12 cellular contexts compared by ENCODE assay signal in the genomic region with DNA sequence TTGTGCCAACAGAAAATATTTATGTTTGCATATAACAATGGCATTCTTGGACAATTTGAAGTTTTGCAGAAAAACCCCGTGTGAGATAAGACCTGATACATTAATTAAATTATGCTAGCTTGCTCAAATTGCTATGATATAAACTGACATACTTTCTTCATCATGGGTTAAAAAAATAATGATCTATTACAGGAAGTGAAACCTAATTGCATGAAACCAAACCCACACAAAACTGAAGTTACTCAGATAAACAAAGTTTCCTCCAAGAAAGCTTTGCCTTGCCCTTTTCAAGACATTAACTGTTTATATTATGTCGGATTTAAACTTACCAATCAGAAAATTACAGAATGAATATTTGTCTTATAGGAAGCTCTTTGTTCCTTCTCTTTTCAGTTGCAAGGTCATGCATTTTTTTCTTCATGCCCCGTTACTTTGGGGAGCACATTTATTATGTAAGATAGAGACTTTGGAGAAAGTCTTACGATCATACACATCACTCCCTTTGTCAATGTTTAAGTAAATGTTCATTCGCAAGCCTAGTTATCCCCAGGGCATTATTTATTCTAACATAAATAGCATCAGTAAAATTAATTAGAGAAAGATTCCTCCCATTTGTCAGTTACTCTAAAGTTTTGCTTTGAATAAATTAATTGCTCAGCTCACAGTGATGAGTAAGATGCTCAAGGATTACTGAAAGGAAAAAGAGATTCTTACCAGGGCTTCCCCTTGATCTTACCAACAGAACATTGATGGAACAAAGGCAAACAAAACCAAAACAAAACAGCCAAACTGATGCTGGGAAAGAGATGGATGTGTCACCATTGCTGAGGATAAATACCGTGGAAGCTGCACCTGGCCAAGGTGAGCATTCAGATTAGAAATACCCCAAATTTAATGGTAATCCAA. TPM values are rescaled to one million over a fixed set of nuclear protein-coding genes. Genes with fewer than 3 reads are reported as not detected.
DNase-seq lines count a peak whose midpoint lies in the region; ATAC-seq and TF ChIP-seq lines count a peak whose summit lies in the region.
"Had no signal": no experiment of that assay in that cellular context is flagged by ENCODE, and none has a peak within 500 bp of the region (broad histone marks: within the 10 kb centered on the region; RNA-seq: fewer than 3 reads in every experiment).

No MANE protein-coding gene starts in this region.

- H3K9me3 Mint-ChIP-seq in activated CD8-positive, alpha-beta T cell treated with anti-CD3 and anti-CD28 coated beads for 36 hours, result peaks cover 1% of the 10 kb centered on the region
- H3K9me3 Mint-ChIP-seq in activated CD8-positive, alpha-beta T cell treated with anti-CD3 and anti-CD28 coated beads, Interleukin-2, amount 10 ng/mL, durations not matched to agents 7 days and 5 days (ENCODE audit: insufficient read depth), result no peaks in the 10 kb centered on the region
- peaks cover 8% of the 10 kb centered on the region for H3K9me3 Mint-ChIP-seq in stimulated activated memory B cell treated with anti-CD40 and anti-IgM and Interleukin-4, amounts not matched to agents 10 μg/mL and 1 μg/mL and 100 μg/mL, for 72 hours

- no peak overlapping the region for H3K4me3 Mint-ChIP-seq in activated CD8-positive, alpha-beta T cell treated with anti-CD3 and anti-CD28 coated beads for 36 hours
- no peak overlapping the region for H3K4me3 Mint-ChIP-seq in activated CD8-positive, alpha-beta T cell treated with anti-CD3 and anti-CD28 coated beads, Interleukin-2, amount 10 ng/mL, durations not matched to agents 7 days and 5 days
- H3K4me3 Mint-ChIP-seq in stimulated activated memory B cell treated with anti-CD40 and anti-IgM and Interleukin-4, amounts not matched to agents 10 μg/mL and 1 μg/mL and 100 μg/mL, for 72 hours, result peak overlapping the region; percentile 54

- peak overlapping the region; percentile 70 for H3K27ac Mint-ChIP-seq in activated CD8-positive, alpha-beta T cell treated with anti-CD3 and anti-CD28 coated beads for 36 hours
- no peak overlapping the region for H3K27ac Mint-ChIP-seq in activated CD8-positive, alpha-beta T cell treated with anti-CD3 and anti-CD28 coated beads, Interleukin-2, amount 10 ng/mL, durations not matched to agents 7 days and 5 days
- H3K27ac Mint-ChIP-seq in stimulated activated memory B cell treated with anti-CD40 and anti-IgM and Interleukin-4, amounts not matched to agents 10 μg/mL and 1 μg/mL and 100 μg/mL, for 72 hours, result peak overlapping the region; percentile 69
- H3K27ac Mint-ChIP-seq: progenitor cell of endocrine pancreas had no signal

- intact Hi-C loops in activated CD8-positive, alpha-beta T cell treated with anti-CD3 and anti-CD28 coated beads for 36 hours (cut with micrococcal nuclease), result no loop called here
- intact Hi-C loops in posterior vena cava (cut with DNase I), result no loop called here

- no peak for DNase-seq in activated CD8-positive, alpha-beta T cell treated with anti-CD3 and anti-CD28 coated beads for 36 hours
- no peak for DNase-seq in activated CD8-positive, alpha-beta T cell treated with anti-CD3 and anti-CD28 coated beads, Interleukin-2, amount 10 ng/mL, durations not matched to agents 7 days and 5 days
- DNase-seq in stimulated activated CD4-positive, alpha-beta T cell treated with anti-CD3 and anti-CD28 coated beads, Interleukin-2, amount 100 ng/mL, for 24 hours, result no peak
- DNase-seq in posterior vena cava (ENCODE audit: low spot score) (no peak), KBM-7 (no peak)
- DNase-seq: hypothalamus; NCI-H2029 treated with DMSO at 0.1 percent for 48 hours; stimulated activated naive CD4-positive, alpha-beta T cell treated with Interleukin-2 at 50 U/mL for 16 hours had no signal

- peak; percentile 68 for ATAC-seq in activated CD8-positive, alpha-beta T cell treated with anti-CD3 and anti-CD28 coated beads for 36 hours
- ATAC-seq in activated CD8-positive, alpha-beta T cell treated with anti-CD3 and anti-CD28 coated beads, Interleukin-2, amount 10 ng/mL, durations not matched to agents 7 days and 5 days, result no peak
- ATAC-seq in HG02571 (IDR thresholded peaks at IDR 0.05; ENCODE audit: unreplicated experiment) (peak; percentile 76), HG03558 (IDR thresholded peaks at IDR 0.05; ENCODE audit: extremely low read depth, unreplicated experiment) (peak; percentile 73)
- peak; percentile 73 for ATAC-seq in stimulated activated memory B cell treated with anti-CD40 and anti-IgM and Interleukin-4, amounts not matched to agents 10 μg/mL and 1 μg/mL and 100 μg/mL, for 72 hours

- no peak for TF ChIP-seq CTCF in activated CD8-positive, alpha-beta T cell treated with anti-CD3 and anti-CD28 coated beads for 36 hours (IDR thresholded peaks at IDR 0.05)

- in situ Hi-C loops in KBM-7 (cut with MboI; ENCODE audit: low pct_unique_long_range_greater_than_20kb, low sequenced_read_pairs), result no loop called here

- H3K4me1 Mint-ChIP-seq in activated CD8-positive, alpha-beta T cell treated with anti-CD3 and anti-CD28 coated beads for 36 hours (ENCODE audit: low read depth), result peaks cover 13% of the 10 kb centered on the region
- H3K4me1 Mint-ChIP-seq in activated CD8-positive, alpha-beta T cell treated with anti-CD3 and anti-CD28 coated beads, Interleukin-2, amount 10 ng/mL, durations not matched to agents 7 days and 5 days (ENCODE audit: low read depth), result peaks cover 15% of the 10 kb centered on the region
- peaks cover 38% of the 10 kb centered on the region for H3K4me1 Mint-ChIP-seq in stimulated activated memory B cell treated with anti-CD40 and anti-IgM and Interleukin-4, amounts not matched to agents 10 μg/mL and 1 μg/mL and 100 μg/mL, for 72 hours

- H3K27me3 Mint-ChIP-seq in activated CD8-positive, alpha-beta T cell treated with anti-CD3 and anti-CD28 coated beads for 36 hours, result peaks cover 2% of the 10 kb centered on the region
- H3K27me3 Mint-ChIP-seq in activated CD8-positive, alpha-beta T cell treated with anti-CD3 and anti-CD28 coated beads, Interleukin-2, amount 10 ng/mL, durations not matched to agents 7 days and 5 days (ENCODE audit: low read depth), result peaks cover 5% of the 10 kb centered on the region
- no peaks in the 10 kb centered on the region for H3K27me3 Mint-ChIP-seq in stimulated activated memory B cell treated with anti-CD40 and anti-IgM and Interleukin-4, amounts not matched to agents 10 μg/mL and 1 μg/mL and 100 μg/mL, for 72 hours

- H3K36me3 Mint-ChIP-seq in activated CD8-positive, alpha-beta T cell treated with anti-CD3 and anti-CD28 coated beads for 36 hours (ENCODE audit: low read depth), result no peaks in the 10 kb centered on the region
- no peaks in the 10 kb centered on the region for H3K36me3 Mint-ChIP-seq in activated CD8-positive, alpha-beta T cell treated with anti-CD3 and anti-CD28 coated beads, Interleukin-2, amount 10 ng/mL, durations not matched to agents 7 days and 5 days (ENCODE audit: low read depth)
- peaks cover 20% of the 10 kb centered on the region for H3K36me3 Mint-ChIP-seq in stimulated activated memory B cell treated with anti-CD40 and anti-IgM and Interleukin-4, amounts not matched to agents 10 μg/mL and 1 μg/mL and 100 μg/mL, for 72 hours

- POLR2A ChIA-PET in activated CD8-positive, alpha-beta T cell treated with anti-CD3 and anti-CD28 coated beads for 36 hours (lab: Charles Lee), result no interaction called here
- POLR2A ChIA-PET in activated CD8-positive, alpha-beta T cell treated with anti-CD3 and anti-CD28 coated beads, Interleukin-2, amount 10 ng/mL, durations not matched to agents 7 days and 5 days (lab: Charles Lee), result no interaction called here

- CTCF ChIA-PET in activated CD8-positive, alpha-beta T cell treated with anti-CD3 and anti-CD28 coated beads for 36 hours (lab: Charles Lee), result interaction anchor here (1.0 to 1.2 kb wide), 3 partner anchors 13 to 145 kb away, joined by 3 read pairs; no protein-coding TSS in a partner anchor
- CTCF ChIA-PET in activated CD8-positive, alpha-beta T cell treated with anti-CD3 and anti-CD28 coated beads, Interleukin-2, amount 10 ng/mL, durations not matched to agents 7 days and 5 days (lab: Charles Lee), result interaction anchor here (0.9 to 1.1 kb wide), 3 partner anchors 145 to 374 kb away, joined by 3 to 4 read pairs (median 4); no protein-coding TSS in a partner anchor

RNA-seq across cellular contexts. Expression of gene TMEM244, which starts 14.7 kb away (rescaled TPM):
- total RNA-seq in activated CD8-positive, alpha-beta T cell treated with anti-CD3 and anti-CD28 coated beads for 36 hours, result under 1 TPM in 1 of 2 experiments, not detected in 1; 0.54 TPM
- total RNA-seq in activated CD8-positive, alpha-beta T cell treated with anti-CD3 and anti-CD28 coated beads, Interleukin-2, amount 10 ng/mL, durations not matched to agents 7 days and 5 days, result not detected
- not detected for total RNA-seq in posterior vena cava
- total RNA-seq: progenitor cell of endocrine pancreas had no signal
